In the genomic region with DNA sequence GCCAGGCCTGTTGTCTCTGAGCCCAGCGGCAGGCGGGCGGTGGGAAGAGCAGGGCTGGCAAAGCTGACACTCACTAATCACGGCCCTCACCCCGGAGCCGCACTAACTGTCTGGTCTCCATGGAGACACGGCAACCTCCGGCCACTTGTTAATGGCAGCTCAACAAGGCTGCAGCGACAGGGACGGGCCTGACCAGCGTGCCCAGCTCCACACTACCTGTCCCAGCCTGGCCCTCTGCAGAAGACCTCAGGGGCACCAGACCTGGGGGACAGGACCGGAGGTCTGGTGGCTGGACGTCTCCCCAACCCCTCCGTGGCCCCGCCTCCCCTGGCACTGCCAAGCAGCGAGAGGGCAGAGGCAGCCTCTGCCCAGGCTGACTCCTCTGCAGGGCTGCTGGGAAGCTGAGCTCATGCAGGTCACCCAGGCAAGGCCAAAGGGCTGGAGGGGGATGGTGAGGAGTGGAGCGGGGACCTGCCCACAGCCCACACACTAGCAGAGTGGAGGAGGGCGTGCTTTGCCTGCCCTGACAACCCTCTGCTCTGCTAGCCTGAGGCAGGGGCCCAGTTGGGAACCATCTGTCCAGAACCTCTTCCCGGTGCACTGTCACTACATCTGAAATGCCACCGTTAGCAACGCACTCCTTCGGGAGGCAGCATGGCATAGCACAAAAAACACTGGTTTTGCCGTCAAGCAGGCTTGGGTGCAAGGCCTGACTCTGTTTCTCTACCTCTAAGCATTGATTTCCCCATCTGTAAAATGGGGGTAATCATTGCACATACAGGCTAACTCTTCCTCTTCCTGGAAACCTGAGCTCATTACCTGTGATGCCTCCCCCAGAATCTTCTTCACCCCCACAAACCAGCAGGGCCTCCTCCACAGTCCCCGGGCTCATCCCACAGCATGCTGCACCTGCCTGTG, we compare ENCODE assay signal across 9 cellular contexts. TPM values are rescaled to one million over a fixed set of nuclear protein-coding genes. Genes with fewer than 3 reads are reported as not detected.
A peak's percentile ranks its signal among the peaks of the same experiment; 100 is the strongest.
DNase-seq lines count a peak whose midpoint lies in the region; ATAC-seq, FAIRE-seq and TF ChIP-seq lines count a peak whose summit lies in the region.
"Had no signal": no experiment of that assay in that cellular context is flagged by ENCODE, and none has a peak within 500 bp of the region (broad histone marks: within the 10 kb centered on the region; RNA-seq: fewer than 3 reads in every experiment).

No MANE protein-coding gene starts in this region.

- peaks cover 39 to 52% of the 10 kb centered on the region in 2 experiments for H3K4me1 Mint-ChIP-seq in H9
- H3K4me1 Mint-ChIP-seq in T-helper 2 cell treated with Interferon-gamma antibody and Interleukin-4, amounts not matched to agents 5 μg/mL and 100 μg/mL, for 36 hours (ENCODE audit: low read depth) = peaks cover 51% of the 10 kb centered on the region

- no peak overlapping the region for H3K4ac ChIP-seq in H9 (ENCODE audit: low read depth, low read length)

- DNase-seq in DMS 273 (lab: John Stamatoyannopoulos, UW; ENCODE audit: unreplicated experiment) (peak; percentile 84), NCI-H748 treated with DMSO at 0.1 percent for 48 hours (lab: John Stamatoyannopoulos, UW) (peak; percentile 50), osteoblast (ENCODE audit: insufficient read length, low spot score, missing footprints) (peak; percentile 92), H9 (no peak), HTR-8/SVneo (ENCODE audit: insufficient read length, low spot score) (no peak)
- DNase-seq in T-helper 2 cell treated with Interferon-gamma antibody and Interleukin-4, amounts not matched to agents 5 μg/mL and 100 μg/mL, for 36 hours (ENCODE audit: low spot score) = no peak
- DNase-seq: stimulated activated CD4-positive, alpha-beta T cell treated with anti-CD3 and anti-CD28 coated beads, Interleukin-2, amount 100 ng/mL, for 48 hours had no signal

- no peak overlapping the region for H2AK5ac ChIP-seq in H9 (ENCODE audit: insufficient read length, low read length)

- no peaks in the 10 kb centered on the region for H3K36me3 ChIP-seq in gastroesophageal sphincter
- H3K36me3 ChIP-seq in osteoblast (ENCODE audit: insufficient read depth, low read length) = no peaks in the 10 kb centered on the region

- no peak overlapping the region; a peak in 1 of 7 replicates for H3K27ac Mint-ChIP-seq in H9
- no peak overlapping the region for H3K27ac Mint-ChIP-seq in T-helper 2 cell treated with Interferon-gamma antibody and Interleukin-4, amounts not matched to agents 5 μg/mL and 100 μg/mL, for 36 hours

- 59 to 65% methylated on average over 4 to 5 of the region's 24 CpGs for WGBS in gastroesophageal sphincter (ENCODE audit: low coverage in 1 of 2), 2 donors
- no CpG with 5 or more reads among the region's 24 CpGs for WGBS in H9 (ENCODE audit: extremely low coverage, insufficient read length, low lambda C conversion rate)

- FAIRE-seq in HTR-8/SVneo (lab: Jason Lieb, UNC) = no peak

- no peak overlapping the region for H2BK120ac ChIP-seq in H9 (ENCODE audit: low read depth, low read length, poor library complexity, severe bottlenecking)

- H4K91ac ChIP-seq in H9 (ENCODE audit: insufficient read length, low read depth, low read length) = no peak overlapping the region

- no peak overlapping the region for H3T11ph ChIP-seq in H9 (ENCODE audit: low read length)

- no peak overlapping the region for H4K8ac ChIP-seq in H9 (replicated peaks; ENCODE audit: insufficient read length, low read depth, low read length)

- no peak overlapping the region for H3K18ac ChIP-seq in H9 (ENCODE audit: insufficient read length, low read depth, low read length)

- TF ChIP-seq CTCF in gastroesophageal sphincter (IDR thresholded peaks at IDR 0.05) (peak in 1 of 4 experiments; percentile 17), osteoblast (IDR thresholded peaks at IDR 0.05; ENCODE audit: extremely low read depth, low read depth, low read length) (no peak), H9 (conservative IDR thresholded peaks at IDR 0.05) (no peak)

- H3K79me1 ChIP-seq in H9 (ENCODE audit: insufficient read depth, low read depth, low read length, poor library complexity, severe bottlenecking) = no peaks in the 10 kb centered on the region

- TF ChIP-seq EP300 in gastroesophageal sphincter (IDR thresholded peaks at IDR 0.05) = no peak

- H3K9ac ChIP-seq in H9 (ENCODE audit: extremely low read depth, insufficient read length, low read length) = no peak overlapping the region

- H3K9me3 Mint-ChIP-seq in H9 = no peaks in the 10 kb centered on the region; a peak in 2 of 5 replicates
- H3K9me3 Mint-ChIP-seq in T-helper 2 cell treated with Interferon-gamma antibody and Interleukin-4, amounts not matched to agents 5 μg/mL and 100 μg/mL, for 36 hours = no peaks in the 10 kb centered on the region

- H2BK12ac ChIP-seq in H9 (ENCODE audit: insufficient read length, low read depth, low read length) = no peak overlapping the region

- no peak overlapping the region for H2BK20ac ChIP-seq in H9 (ENCODE audit: low read depth, low read length, poor library complexity, severe bottlenecking)

- H3K4me3 Mint-ChIP-seq in H9 = peak overlapping the region in 1 of 2 experiments; percentile 49; a peak in 1 of 5 replicates
- no peak overlapping the region for H3K4me3 Mint-ChIP-seq in T-helper 2 cell treated with Interferon-gamma antibody and Interleukin-4, amounts not matched to agents 5 μg/mL and 100 μg/mL, for 36 hours

- no peaks in the 10 kb centered on the region for H3K79me2 ChIP-seq in osteoblast (ENCODE audit: insufficient read depth, low read length)
- no peaks in the 10 kb centered on the region for H3K79me2 ChIP-seq in H9 (ENCODE audit: insufficient read depth, low read length)

- H3K27me3 Mint-ChIP-seq in H9 (ENCODE audit: low read depth) = no peaks in the 10 kb centered on the region; the same call in 1 of the 2 replicates
- no peaks in the 10 kb centered on the region for H3K27me3 Mint-ChIP-seq in T-helper 2 cell treated with Interferon-gamma antibody and Interleukin-4, amounts not matched to agents 5 μg/mL and 100 μg/mL, for 36 hours (ENCODE audit: low read depth)

- H3K4me1 ChIP-seq in gastroesophageal sphincter = peaks cover 5 to 71% (median 48%) of the 10 kb centered on the region in 3 donors
- H3K4me1 ChIP-seq in osteoblast (ENCODE audit: insufficient read depth, low read length) = peaks cover 6% of the 10 kb centered on the region
- H3K4me1 ChIP-seq in H9 (ENCODE audit: insufficient read depth, low read length) = 0 out of 2 replicates have a peak, but pooled peaks cover 2% of the 10 kb centered on the region

- peak overlapping the region; percentile 68 for H2AFZ ChIP-seq in osteoblast (ENCODE audit: low read length)
- H2AFZ ChIP-seq in H9 (ENCODE audit: low read length) = no peak overlapping the region

- H2BK5ac ChIP-seq in H9 (ENCODE audit: insufficient read length, low read length) = no peak overlapping the region

- H3K4me3 ChIP-seq in gastroesophageal sphincter = no peak overlapping the region
- H3K4me3 ChIP-seq in osteoblast (ENCODE audit: insufficient read depth, low read length) = peak overlapping the region; percentile 47

- no peak overlapping the region for H3K56ac ChIP-seq in H9 (ENCODE audit: insufficient read length, low read depth, low read length)

- H3K23me2 ChIP-seq in H9 (ENCODE audit: insufficient read length, low read depth, low read length, poor library complexity, severe bottlenecking) = no peaks in the 10 kb centered on the region

- H3K9me3 ChIP-seq in gastroesophageal sphincter (no peaks in the 10 kb centered on the region), osteoblast (ENCODE audit: low read depth, low read length) (no peaks in the 10 kb centered on the region), H9 (ENCODE audit: control insufficient read depth, low read depth, low read length) (no peaks in the 10 kb centered on the region)

- no peak overlapping the region for H4K5ac ChIP-seq in H9 (ENCODE audit: insufficient read length, low read depth, low read length)

- no peaks in the 10 kb centered on the region for H3K36me3 Mint-ChIP-seq in H9 (ENCODE audit: insufficient read depth in 1 of 3, low read depth in 3 of 3)
- no peaks in the 10 kb centered on the region for H3K36me3 Mint-ChIP-seq in T-helper 2 cell treated with Interferon-gamma antibody and Interleukin-4, amounts not matched to agents 5 μg/mL and 100 μg/mL, for 36 hours (ENCODE audit: low read depth)

- H3K27me3 ChIP-seq in gastroesophageal sphincter (no peaks in the 10 kb centered on the region), osteoblast (ENCODE audit: insufficient read depth, low read length) (no peaks in the 10 kb centered on the region), H9 (ENCODE audit: insufficient read depth, low read length) (no peaks in the 10 kb centered on the region)

- H3K4me2 ChIP-seq in osteoblast (ENCODE audit: insufficient read depth, low read length) = peak overlapping the region; percentile 32
- H3K4me2 ChIP-seq in H9 (ENCODE audit: insufficient read depth, insufficient read length, low read length) = no peak overlapping the region

- H2BK15ac ChIP-seq in H9 (ENCODE audit: low read depth, low read length) = no peak overlapping the region

- H3K27ac ChIP-seq in gastroesophageal sphincter = peak overlapping the region in 3 of 4 donors; percentile 96 to 98 (median 98)
- no peak overlapping the region for H3K27ac ChIP-seq in osteoblast (ENCODE audit: low read depth, low read length)
- no peak overlapping the region for H3K27ac ChIP-seq in H9 (ENCODE audit: insufficient read length, low read depth, low read length)

- H3K14ac ChIP-seq in H9 (ENCODE audit: insufficient read depth, low read length) = no peak overlapping the region; the same call in 1 of the 2 replicates

- no peak overlapping the region for H3K23ac ChIP-seq in H9 (ENCODE audit: insufficient read length, low read depth, low read length)

- TF ChIP-seq POLR2A in gastroesophageal sphincter (IDR thresholded peaks at IDR 0.05) = no peak

- ATAC-seq in gastroesophageal sphincter = no peak
- ATAC-seq in HG02938 (IDR thresholded peaks at IDR 0.05; ENCODE audit: unreplicated experiment) = no peak

- H4K20me1 ChIP-seq in osteoblast (ENCODE audit: insufficient read depth, low read length) = no peaks in the 10 kb centered on the region
- H4K20me1 ChIP-seq in H9 (ENCODE audit: control insufficient read depth, insufficient read depth, insufficient read length) = no peaks in the 10 kb centered on the region

RNA-seq across cellular contexts. Expression of a gene that starts 29.6 kb away (rescaled TPM):
- total RNA-seq in gastroesophageal sphincter = 100 to 1,000 TPM in 1 of 4 donors, 10 to 100 TPM in 3; 74.7 to 107 (median 79.8) TPM
- 24.5 and 24.6 TPM in 2 replicates for total RNA-seq in osteoblast
- 65.9 and 69.2 TPM in 2 replicates for total RNA-seq in H9 (2021)

Comparison
In these comparisons a context has a peak if more than half of its experiments do, and no peak if none do; other contexts are left out.
1. DNase-seq: peak in DMS 273 (single experiment), NCI-H748 treated with DMSO at 0.1 percent for 48 hours (single experiment) and osteoblast (single experiment); none in H9 (single experiment), HTR-8/SVneo (single experiment) and T-helper 2 cell treated with Interferon-gamma antibody and Interleukin-4, amounts not matched to agents 5 μg/mL and 100 μg/mL, for 36 hours (single experiment).
2. H3K27ac ChIP-seq: peak in gastroesophageal sphincter (3 of 4); none in osteoblast (single experiment) and H9 (single experiment).